8 cellular contexts compared by ENCODE assay signal in genomic region chr18:55321268-55322175, GRCh38.
DNase-seq lines count a peak whose midpoint lies in the region; ATAC-seq and TF ChIP-seq lines count a peak whose summit lies in the region.

No MANE protein-coding gene starts in this region.

- H3K4me3 Mint-ChIP-seq in CD8-positive, alpha-beta memory T cell = peak overlapping the region in 4 of 7 donors; percentile 19 to 64 (median 32)
- peak overlapping the region; percentile 85 for H3K4me3 Mint-ChIP-seq in activated naive CD8-positive, alpha-beta T cell treated with anti-CD3 and anti-CD28 coated beads, Interleukin-2, amount 50 U/mL, for 24 hours

- no peak for TF ChIP-seq CTCF in heart left ventricle (IDR thresholded peaks at IDR 0.05)
- TF ChIP-seq CTCF in ovary (IDR thresholded peaks at IDR 0.05) = no peak
- no peak for TF ChIP-seq CTCF in PC-9 (conservative IDR thresholded peaks at IDR 0.05)

- no peaks in the 10 kb centered on the region for H3K36me3 ChIP-seq in CD8-positive, alpha-beta memory T cell (ENCODE audit: insufficient read depth, low read length)
- H3K36me3 ChIP-seq in heart left ventricle (no peaks in the 10 kb centered on the region), ovary (no peaks in the 10 kb centered on the region), PC-9 (ENCODE audit: low read depth) (no peaks in the 10 kb centered on the region)

- no peaks in the 10 kb centered on the region for H3F3A ChIP-seq in PC-9 (ENCODE audit: insufficient read depth, low read depth)

- no peak overlapping the region for H3K4me3 ChIP-seq in CD8-positive, alpha-beta memory T cell (ENCODE audit: low read length)
- H3K4me3 ChIP-seq in heart left ventricle (peak overlapping the region; percentile 49 to 79 (median 66)), ovary (peak overlapping the region; percentile 54), PC-9 (no peak overlapping the region)

- ATAC-seq in GM19025 (IDR thresholded peaks at IDR 0.05; ENCODE audit: low read depth, unreplicated experiment) (peak; percentile 59), HG03159 (IDR thresholded peaks at IDR 0.05; ENCODE audit: unreplicated experiment) (peak; percentile 70), heart left ventricle (peak; percentile 88 to 93 (median 90))
- ATAC-seq in activated naive CD8-positive, alpha-beta T cell treated with anti-CD3 and anti-CD28 coated beads, Interleukin-2, amount 50 U/mL, for 24 hours = peak; percentile 78

- no peaks in the 10 kb centered on the region for H3K36me3 Mint-ChIP-seq in CD8-positive, alpha-beta memory T cell
- H3K36me3 Mint-ChIP-seq in activated naive CD8-positive, alpha-beta T cell treated with anti-CD3 and anti-CD28 coated beads, Interleukin-2, amount 50 U/mL, for 24 hours (ENCODE audit: low read depth) = peaks cover 3% of the 10 kb centered on the region

- H3K4me1 ChIP-seq in CD8-positive, alpha-beta memory T cell (ENCODE audit: insufficient read depth, low read length) = no peaks in the 10 kb centered on the region
- H3K4me1 ChIP-seq in heart left ventricle (peaks cover 0 to 45% (median 34%) of the 10 kb centered on the region in 12 donors), ovary (ENCODE audit: insufficient read depth) (peaks cover 3% of the 10 kb centered on the region), PC-9 (replicated peaks; ENCODE audit: insufficient read depth) (no peaks in the 10 kb centered on the region)

- no peaks in the 10 kb centered on the region for H4K20me1 ChIP-seq in PC-9 (ENCODE audit: insufficient read depth)

- H3K27ac ChIP-seq in CD8-positive, alpha-beta memory T cell (ENCODE audit: low read depth, low read length) = no peak overlapping the region
- H3K27ac ChIP-seq in heart left ventricle (peak overlapping the region; percentile 83 to 99 (median 94)), ovary (peak overlapping the region; percentile 96 to 97), PC-9 (no peak overlapping the region)

- no peak overlapping the region for H3K4me2 ChIP-seq in PC-9

- DNase-seq in CD8-positive, alpha-beta memory T cell = no peak
- DNase-seq in NCI-H526 (lab: John Stamatoyannopoulos, UW) = peak; percentile 89 to 96
- peak; percentile 63 for DNase-seq in activated naive CD8-positive, alpha-beta T cell treated with anti-CD3 and anti-CD28 coated beads, Interleukin-2, amount 50 U/mL, for 24 hours
- DNase-seq in heart left ventricle = peak; percentile 94 to 96 (median 94)
- DNase-seq in ovary = peak; percentile 90 to 94 (median 91)
- no peak for DNase-seq in PC-9

- no TSS peak for BruUV-seq in PC-9 (replicated peaks; lab: Mats Ljungman, UMichigan)

- H3K79me2 ChIP-seq in PC-9 (ENCODE audit: low read depth) = no peaks in the 10 kb centered on the region

- WGBS in heart left ventricle, 4 donors = 1% methylated on average over 31 of the region's 31 CpGs
- WGBS in ovary, 3 donors = 0% methylated on average over 31 of the region's 31 CpGs

- intact Hi-C loops in heart left ventricle (cut with DNase I) (loop anchor here in 6 of 10 donors (2.0 to 10.0 kb wide), 10 partner anchors 64 to 1253 kb away; partner anchors contain the start of gene TCF4 (in 2 of the 6)), ovary (cut with DNase I) (loop anchor here in 3 of 4 donors (5.0 to 10.0 kb wide), 4 partner anchors 74 to 263 kb away; partner anchors contain the start of gene TCF4 (in 1 of the 3)), PC-9 (cut with micrococcal nuclease; ENCODE audit: unreplicated experiment) (no loop called here)

- no peaks in the 10 kb centered on the region for H3K9me2 ChIP-seq in PC-9 (ENCODE audit: insufficient read depth)

- peaks cover 3 to 7% (median 5%) of the 10 kb centered on the region in 3 donors for H3K4me1 Mint-ChIP-seq in CD8-positive, alpha-beta memory T cell
- H3K4me1 Mint-ChIP-seq in activated naive CD8-positive, alpha-beta T cell treated with anti-CD3 and anti-CD28 coated beads, Interleukin-2, amount 50 U/mL, for 24 hours = peaks cover 18% of the 10 kb centered on the region

- peak in 1 of 2 donors; percentile 52 for TF ChIP-seq POLR2A in heart left ventricle (IDR thresholded peaks at IDR 0.05)
- no peak for TF ChIP-seq POLR2A in ovary (IDR thresholded peaks at IDR 0.05)

- TF ChIP-seq EP300 in ovary (IDR thresholded peaks at IDR 0.05) = no peak

- H3K27ac Mint-ChIP-seq in CD8-positive, alpha-beta memory T cell = no peak overlapping the region
- H3K27ac Mint-ChIP-seq in activated naive CD8-positive, alpha-beta T cell treated with anti-CD3 and anti-CD28 coated beads, Interleukin-2, amount 50 U/mL, for 24 hours = peak overlapping the region; percentile 86

- peaks cover 0 to 14% (median 4%) of the 10 kb centered on the region in 5 donors for H3K9me3 Mint-ChIP-seq in CD8-positive, alpha-beta memory T cell
- H3K9me3 Mint-ChIP-seq in activated naive CD8-positive, alpha-beta T cell treated with anti-CD3 and anti-CD28 coated beads, Interleukin-2, amount 50 U/mL, for 24 hours = no peaks in the 10 kb centered on the region

- no peaks in the 10 kb centered on the region for H3K9me3 ChIP-seq in CD8-positive, alpha-beta memory T cell (ENCODE audit: low read length)
- no peaks in the 10 kb centered on the region for H3K9me3 ChIP-seq in heart left ventricle
- H3K9me3 ChIP-seq in ovary = no peaks in the 10 kb centered on the region
- no peaks in the 10 kb centered on the region for H3K9me3 ChIP-seq in PC-9 (ENCODE audit: insufficient read depth, low read depth)

- H3K27me3 ChIP-seq in CD8-positive, alpha-beta memory T cell (ENCODE audit: insufficient read depth, low read length, poor library complexity, severe bottlenecking) = no peaks in the 10 kb centered on the region
- H3K27me3 ChIP-seq in heart left ventricle = no peaks in the 10 kb centered on the region
- no peaks in the 10 kb centered on the region for H3K27me3 ChIP-seq in ovary
- no peaks in the 10 kb centered on the region for H3K27me3 ChIP-seq in PC-9 (ENCODE audit: insufficient read depth, low read depth)

- peaks cover 12 to 33% of the 10 kb centered on the region in 2 donors for H3K27me3 Mint-ChIP-seq in CD8-positive, alpha-beta memory T cell
- peaks cover 31% of the 10 kb centered on the region for H3K27me3 Mint-ChIP-seq in activated naive CD8-positive, alpha-beta T cell treated with anti-CD3 and anti-CD28 coated beads, Interleukin-2, amount 50 U/mL, for 24 hours

- H2AFZ ChIP-seq in PC-9 = no peak overlapping the region

- CTCF ChIA-PET in CD8-positive, alpha-beta memory T cell (lab: Charles Lee) = no interaction called here
- CTCF ChIA-PET in PC-9 (lab: Charles Lee) = no interaction called here

- POLR2A ChIA-PET in CD8-positive, alpha-beta memory T cell (lab: Charles Lee) = no interaction called here
- POLR2A ChIA-PET in PC-9 (lab: Charles Lee; ENCODE audit: unreplicated experiment) = no interaction called here

Comparison
In these comparisons a context has a peak if more than half of its experiments do, and no peak if none do; other contexts are left out.
1. DNase-seq: peak in NCI-H526 (2 of 2), activated naive CD8-positive, alpha-beta T cell treated with anti-CD3 and anti-CD28 coated beads, Interleukin-2, amount 50 U/mL, for 24 hours (single experiment), heart left ventricle (5 of 5) and ovary (5 of 5); none in CD8-positive, alpha-beta memory T cell (0 of 5) and PC-9 (0 of 2).
2. H3K27ac ChIP-seq: peak in heart left ventricle (12 of 12) and ovary (2 of 2); none in CD8-positive, alpha-beta memory T cell (single experiment) and PC-9 (single experiment).
3. H3K4me3 ChIP-seq: peak in heart left ventricle (12 of 12) and ovary (single experiment); none in CD8-positive, alpha-beta memory T cell (single experiment) and PC-9 (single experiment).
4. Peak in every context shown above with its lines, with median percentiles within 50 percentile points of each other: ATAC-seq.